Comparison of ENCODE assay signal across 13 cellular contexts in genomic region chr5:31962321-31962720, GRCh38.
DNase-seq lines count a peak whose midpoint lies in the region; ATAC-seq, FAIRE-seq and TF ChIP-seq lines count a peak whose summit lies in the region.
"Had no signal": no experiment of that assay in that cellular context is flagged by ENCODE, and none has a peak within 500 bp of the region (broad histone marks: within the 10 kb centered on the region; RNA-seq: fewer than 3 reads in every experiment).

No MANE protein-coding gene starts in this region.

- H3K9me3 ChIP-seq in keratinocyte (ENCODE audit: control insufficient read depth, low read depth, low read length) (no peaks in the 10 kb centered on the region), sigmoid colon (no peaks in the 10 kb centered on the region)

- H2AFZ ChIP-seq in keratinocyte (ENCODE audit: control insufficient read depth, low read length) = peak overlapping the region; percentile 40

- H3K4me2 ChIP-seq in keratinocyte (ENCODE audit: control insufficient read depth, extremely low read depth, insufficient read depth, low read depth, low read length) = peak overlapping the region; percentile 67

- no peak overlapping the region for H3K9ac ChIP-seq in keratinocyte (ENCODE audit: control insufficient read depth, extremely low read depth, insufficient read depth, low read length)

- DNase-seq in LNCaP clone FGC (ENCODE audit: low read depth) (peak; percentile 17), choroid plexus epithelial cell (ENCODE audit: low read depth) (peak; percentile 1), keratinocyte (ENCODE audit: low read depth, low spot score) (no peak), sigmoid colon (no peak), NCI-H1417 (lab: John Stamatoyannopoulos, UW) (no peak), NAMALWA (ENCODE audit: low spot score) (no peak), germinal center (ENCODE audit: low spot score) (no peak)
- DNase-seq: activated CD4-positive, CD25-positive, alpha-beta regulatory T cell treated with anti-CD3 and anti-CD28 coated beads, Interleukin-2, amount 50 U/mL, for 72 hours; DMS153; NCI-H510A had no signal

- TF ChIP-seq CTCF in LNCaP clone FGC (IDR thresholded peaks at IDR 0.05; ENCODE audit: control insufficient read depth, extremely low read depth, insufficient read depth) = no peak
- TF ChIP-seq CTCF in choroid plexus epithelial cell (conservative IDR thresholded peaks at IDR 0.05; ENCODE audit: low read depth, low read length) = no peak
- TF ChIP-seq CTCF in keratinocyte (optimal IDR thresholded peaks at IDR 0.05 in 1 of 3, IDR thresholded peaks at IDR 0.05 in 1 of 3, conservative IDR thresholded peaks at IDR 0.05 in 1 of 3; ENCODE audit: extremely low read depth in 1 of 3, insufficient read depth in 2 of 3, low read length in 3 of 3) = no peak
- TF ChIP-seq CTCF in sigmoid colon (IDR thresholded peaks at IDR 0.05) = no peak

- 32 to 47% methylated on average over 7 of the region's 7 CpGs for WGBS in sigmoid colon, 2 donors

- intact Hi-C loops in sigmoid colon (cut with DNase I) = loop anchor here (10.0 kb wide), 1 partner anchor 52 kb away; no protein-coding TSS in a partner anchor

- dilution Hi-C loops in keratinocyte (cut with MboI; ENCODE audit: extremely low pct_ligation_motif_present, low sequenced_read_pairs) = no loop called here

- H3K4me1 ChIP-seq in keratinocyte (ENCODE audit: control insufficient read depth, extremely low read depth, insufficient read depth, low read length) = peaks cover 31% of the 10 kb centered on the region
- peaks cover 0 to 27% (median 23%) of the 10 kb centered on the region in 4 donors for H3K4me1 ChIP-seq in sigmoid colon

- no peaks in the 10 kb centered on the region for H4K20me1 ChIP-seq in keratinocyte (ENCODE audit: control insufficient read depth, extremely low read depth, insufficient read depth, low read length)

- no peak for FAIRE-seq in keratinocyte (lab: Jason Lieb, UNC)
- FAIRE-seq: endothelial cell of umbilical vein had no signal

- H3K27ac ChIP-seq in keratinocyte (ENCODE audit: control insufficient read depth, insufficient read depth, low read length) (no peak overlapping the region), sigmoid colon (peak overlapping the region; percentile 38 to 63 (median 51))

- no peaks in the 10 kb centered on the region for H3K9me1 ChIP-seq in keratinocyte (ENCODE audit: control insufficient read depth, extremely low read depth, insufficient read depth, low read length)

- no peaks in the 10 kb centered on the region for H3K27me3 ChIP-seq in keratinocyte (ENCODE audit: control insufficient read depth, extremely low read depth, insufficient read depth, low read length)
- H3K27me3 ChIP-seq in sigmoid colon = no peaks in the 10 kb centered on the region

- no peaks in the 10 kb centered on the region for H3K79me2 ChIP-seq in keratinocyte (ENCODE audit: control insufficient read depth, insufficient read depth, low read length)

- H3K4me3 ChIP-seq in LNCaP clone FGC (ENCODE audit: low read depth, low read length) (no peak overlapping the region), choroid plexus epithelial cell (ENCODE audit: low read depth, low read length) (no peak overlapping the region), keratinocyte (ENCODE audit: control insufficient read depth in 2 of 3, extremely low read depth in 1 of 3, insufficient read depth in 2 of 3, low read depth in 1 of 3, low read length in 3 of 3) (no peak overlapping the region), sigmoid colon (no peak overlapping the region)

- no peak for ATAC-seq in HG02588 (IDR thresholded peaks at IDR 0.05; ENCODE audit: unreplicated experiment)
- ATAC-seq: Panc1 had no signal

- no peak for TF ChIP-seq EP300 in sigmoid colon (IDR thresholded peaks at IDR 0.05)

- no peak for TF ChIP-seq POLR2A in sigmoid colon (IDR thresholded peaks at IDR 0.05)

- H3K36me3 ChIP-seq in keratinocyte (ENCODE audit: control insufficient read depth in 2 of 2, extremely low read depth in 1 of 2, insufficient read depth in 2 of 2, low read length in 2 of 2) (no peaks in the 10 kb centered on the region), sigmoid colon (no peaks in the 10 kb centered on the region)

Comparison
In these comparisons a context has a peak if more than half of its experiments do, and no peak if none do; other contexts are left out.
1. DNase-seq: peak in LNCaP clone FGC (single experiment) and choroid plexus epithelial cell (single experiment); none in keratinocyte (single experiment), sigmoid colon (single experiment), NCI-H1417 (0 of 3), NAMALWA (single experiment) and germinal center (single experiment).